ENCODE assay signal across 11 cellular contexts in genomic region chr2:39871291-39871761, GRCh38.
A peak's percentile ranks its signal among the peaks of the same experiment; 100 is the strongest.
DNase-seq lines count a peak whose midpoint lies in the region; ATAC-seq and FAIRE-seq lines count a peak whose summit lies in the region.
"Had no signal": no experiment of that assay in that cellular context is flagged by ENCODE, and none has a peak within 500 bp of the region (broad histone marks: within the 10 kb centered on the region; RNA-seq: fewer than 3 reads in every experiment).

No MANE protein-coding gene starts in this region.

- ATAC-seq in HG02938 (IDR thresholded peaks at IDR 0.05; ENCODE audit: unreplicated experiment): no peak
- ATAC-seq in left colon: no peak
- no peak for ATAC-seq in GM18870 (IDR thresholded peaks at IDR 0.05; ENCODE audit: unreplicated experiment)
- ATAC-seq: stimulated activated naive B cell treated with anti-CD40 and anti-IgM and Interleukin-4, amounts not matched to agents 10 μg/mL and 1 μg/mL and 100 μg/mL, for 72 hours had no signal

- no peaks in the 10 kb centered on the region for H3K36me3 ChIP-seq in adipocyte (ENCODE audit: control insufficient read depth, insufficient read depth, low read length, severe bottlenecking)

- peaks cover 21% of the 10 kb centered on the region for H3K4me1 ChIP-seq in adipocyte (ENCODE audit: control insufficient read depth, insufficient read depth, low read length)

- DNase-seq in AG20443 (ENCODE audit: low spot score) (peak; percentile 78), HTR-8/SVneo (ENCODE audit: insufficient read length, low spot score) (peak; percentile 61), adipocyte (ENCODE audit: low read depth) (peak; percentile 76), head of caudate nucleus (peak in 29 of 42 donors; percentile 3 to 65 (median 28)), left colon (no peak), NCI-H345 (lab: John Stamatoyannopoulos, UW) (no peak)
- DNase-seq: stimulated activated naive B cell treated with anti-CD40 and anti-IgM and Interleukin-4, amounts not matched to agents 10 μg/mL and 1 μg/mL and 100 μg/mL, for 72 hours had no signal

- H3K9ac ChIP-seq in adipocyte (ENCODE audit: low read length): no peak overlapping the region

- no peaks in the 10 kb centered on the region for H3K27me3 ChIP-seq in adipocyte (replicated peaks; ENCODE audit: control insufficient read depth, insufficient read depth, low read length)

- H3K4me3 ChIP-seq in adipocyte (ENCODE audit: low read length): no peak overlapping the region
- H3K4me3 ChIP-seq: skin epidermis had no signal

- peak; percentile 97 for FAIRE-seq in HTR-8/SVneo (lab: Jason Lieb, UNC)
- FAIRE-seq: islet of Langerhans had no signal

- H3K9me3 ChIP-seq in adipocyte (ENCODE audit: control insufficient read depth, low read length): no peaks in the 10 kb centered on the region

- intact Hi-C loops in head of caudate nucleus (cut with DNase I): no loop called here
- intact Hi-C loops in left colon (cut with DNase I, micrococcal nuclease): no loop called here

Comparison
In these comparisons a context has a peak if more than half of its experiments do, and no peak if none do; other contexts are left out.
1. DNase-seq: peak in AG20443 (single experiment), HTR-8/SVneo (single experiment), adipocyte (single experiment) and head of caudate nucleus (29 of 42); none in left colon (0 of 2) and NCI-H345 (single experiment).